1 cellular context compared by ENCODE assay signal in the genomic region with DNA sequence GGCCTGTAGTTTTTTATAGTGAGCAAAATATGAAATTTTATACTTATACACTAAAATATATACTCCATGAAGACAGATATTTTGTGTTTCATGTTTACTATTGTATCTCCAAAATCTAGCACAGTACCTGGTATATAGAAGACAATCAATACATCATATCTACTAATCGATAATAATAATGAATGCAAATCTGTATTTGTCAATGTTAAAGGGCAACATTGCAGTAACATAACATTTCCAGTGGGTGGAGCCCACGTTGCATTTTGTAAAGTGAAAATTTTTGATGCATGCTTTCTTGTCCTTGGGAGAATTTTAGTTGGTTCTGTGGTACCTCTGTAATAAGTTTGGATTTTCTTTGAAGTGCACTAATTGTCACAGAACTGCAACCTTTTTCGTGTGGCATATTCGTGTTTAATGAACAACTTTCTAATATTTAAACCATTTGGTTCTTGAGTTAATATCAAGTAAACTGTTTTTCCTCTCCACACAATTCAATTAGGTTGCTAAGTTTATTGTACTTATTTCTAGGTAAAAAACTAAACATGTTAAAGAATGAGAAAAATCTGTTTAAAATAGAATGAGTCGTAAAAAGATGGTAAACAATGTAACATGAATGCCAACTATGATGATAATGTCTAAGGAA.
A peak's percentile ranks its signal among the peaks of the same experiment; 100 is the strongest.
TF ChIP-seq lines count a peak whose summit lies in the region.

No MANE protein-coding gene starts in this region.

TF ChIP-seq in HepG2, 621 proteins besides CTCF, POLR2A, EP300 and RAD21 (continued from another document):
- TF ChIP-seq, protein P1, sequence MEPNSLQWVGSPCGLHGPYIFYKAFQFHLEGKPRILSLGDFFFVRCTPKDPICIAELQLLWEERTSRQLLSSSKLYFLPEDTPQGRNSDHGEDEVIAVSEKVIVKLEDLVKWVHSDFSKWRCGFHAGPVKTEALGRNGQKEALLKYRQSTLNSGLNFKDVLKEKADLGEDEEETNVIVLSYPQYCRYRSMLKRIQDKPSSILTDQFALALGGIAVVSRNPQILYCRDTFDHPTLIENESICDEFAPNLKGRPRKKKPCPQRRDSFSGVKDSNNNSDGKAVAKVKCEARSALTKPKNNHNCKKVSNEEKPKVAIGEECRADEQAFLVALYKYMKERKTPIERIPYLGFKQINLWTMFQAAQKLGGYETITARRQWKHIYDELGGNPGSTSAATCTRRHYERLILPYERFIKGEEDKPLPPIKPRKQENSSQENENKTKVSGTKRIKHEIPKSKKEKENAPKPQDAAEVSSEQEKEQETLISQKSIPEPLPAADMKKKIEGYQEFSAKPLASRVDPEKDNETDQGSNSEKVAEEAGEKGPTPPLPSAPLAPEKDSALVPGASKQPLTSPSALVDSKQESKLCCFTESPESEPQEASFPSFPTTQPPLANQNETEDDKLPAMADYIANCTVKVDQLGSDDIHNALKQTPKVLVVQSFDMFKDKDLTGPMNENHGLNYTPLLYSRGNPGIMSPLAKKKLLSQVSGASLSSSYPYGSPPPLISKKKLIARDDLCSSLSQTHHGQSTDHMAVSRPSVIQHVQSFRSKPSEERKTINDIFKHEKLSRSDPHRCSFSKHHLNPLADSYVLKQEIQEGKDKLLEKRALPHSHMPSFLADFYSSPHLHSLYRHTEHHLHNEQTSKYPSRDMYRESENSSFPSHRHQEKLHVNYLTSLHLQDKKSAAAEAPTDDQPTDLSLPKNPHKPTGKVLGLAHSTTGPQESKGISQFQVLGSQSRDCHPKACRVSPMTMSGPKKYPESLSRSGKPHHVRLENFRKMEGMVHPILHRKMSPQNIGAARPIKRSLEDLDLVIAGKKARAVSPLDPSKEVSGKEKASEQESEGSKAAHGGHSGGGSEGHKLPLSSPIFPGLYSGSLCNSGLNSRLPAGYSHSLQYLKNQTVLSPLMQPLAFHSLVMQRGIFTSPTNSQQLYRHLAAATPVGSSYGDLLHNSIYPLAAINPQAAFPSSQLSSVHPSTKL (CRISPR knock-in tag; IDR thresholded peaks at IDR 0.05): no peak
- TF ChIP-seq SMC3 (IDR thresholded peaks at IDR 0.05; ENCODE audit: low read length): peak; percentile 26; the same call in 1 of the 2 replicates
- TF ChIP-seq, protein P2, sequence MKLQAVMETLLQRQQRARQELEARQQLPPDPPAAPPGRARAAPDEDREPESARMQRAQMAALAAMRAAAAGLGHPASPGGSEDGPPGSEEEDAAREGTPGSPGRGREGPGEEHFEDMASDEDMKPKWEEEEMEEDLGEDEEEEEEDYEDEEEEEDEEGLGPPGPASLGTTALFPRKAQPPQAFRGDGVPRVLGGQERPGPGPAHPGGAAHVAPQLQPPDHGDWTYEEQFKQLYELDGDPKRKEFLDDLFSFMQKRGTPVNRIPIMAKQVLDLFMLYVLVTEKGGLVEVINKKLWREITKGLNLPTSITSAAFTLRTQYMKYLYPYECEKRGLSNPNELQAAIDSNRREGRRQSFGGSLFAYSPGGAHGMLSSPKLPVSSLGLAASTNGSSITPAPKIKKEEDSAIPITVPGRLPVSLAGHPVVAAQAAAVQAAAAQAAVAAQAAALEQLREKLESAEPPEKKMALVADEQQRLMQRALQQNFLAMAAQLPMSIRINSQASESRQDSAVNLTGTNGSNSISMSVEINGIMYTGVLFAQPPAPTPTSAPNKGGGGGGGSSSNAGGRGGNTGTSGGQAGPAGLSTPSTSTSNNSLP (IDR thresholded peaks at IDR 0.05; ENCODE audit: low read depth, low read length): peak; percentile 67; the same call in 1 of the 2 replicates
